In genomic region chr14:75174066-75174465, GRCh38 we compare ENCODE assay signal across 1 cellular context.
TF ChIP-seq lines count a peak whose summit lies in the region.

No MANE protein-coding gene starts in this region.

TF ChIP-seq in K562, 482 proteins besides CTCF, POLR2A, EP300 and RAD21:
- TF ChIP-seq SRF (CRISPR knock-in tag; IDR thresholded peaks at IDR 0.05) (peak in 1 of 2 experiments; percentile 87; a peak in 1 of 4 replicates), MAFG (tag; conservative IDR thresholded peaks at IDR 0.05) (no peak)
